In the genomic region with DNA sequence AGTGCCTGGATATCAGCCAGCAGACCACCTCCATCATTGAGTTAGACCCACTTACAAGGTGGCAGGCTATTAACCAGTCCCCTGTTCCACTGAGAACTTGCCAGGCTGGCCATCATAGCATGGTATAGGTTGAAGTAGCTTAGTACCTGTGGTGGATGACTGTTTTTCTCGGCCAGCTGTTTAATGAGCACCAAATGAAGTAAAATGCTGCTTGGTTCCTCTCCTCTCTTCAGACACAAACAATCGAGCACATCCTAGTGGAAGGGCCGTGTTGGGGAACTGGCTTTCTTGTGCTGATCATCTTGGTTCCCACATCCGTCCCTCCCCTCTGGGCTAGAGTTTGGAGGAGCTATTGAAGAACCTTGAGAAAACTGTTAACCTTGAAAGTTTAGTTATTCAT, we compare ENCODE assay signal across 17 cellular contexts.
DNase-seq lines count a peak whose midpoint lies in the region; ATAC-seq, FAIRE-seq and TF ChIP-seq lines count a peak whose summit lies in the region.
"Had no signal": no experiment of that assay in that cellular context is flagged by ENCODE, and none has a peak within 500 bp of the region (broad histone marks: within the 10 kb centered on the region; RNA-seq: fewer than 3 reads in every experiment).

No MANE protein-coding gene starts in this region.

- H3K9ac ChIP-seq in trophoblast cell (ENCODE audit: low read length): no peak overlapping the region
- H3K9ac ChIP-seq: BLaER1 treated with 17β-estradiol and CSF1 and Interleukin-3, amounts not matched to agents 10 nM and 100 nM had no signal

- no peaks in the 10 kb centered on the region for H3K27me3 ChIP-seq in trophoblast cell (ENCODE audit: insufficient read depth, low read length)
- H3K27me3 ChIP-seq in CD8-positive, alpha-beta T cell (ENCODE audit: insufficient read depth, low read length): no peaks in the 10 kb centered on the region
- H3K27me3 ChIP-seq: BLaER1 treated with 17β-estradiol and CSF1 and Interleukin-3, amounts not matched to agents 10 nM and 100 nM had no signal

- POLR2A ChIA-PET in CD8-positive, alpha-beta T cell (lab: Charles Lee): no interaction called here

- H3K79me1 ChIP-seq in trophoblast cell (ENCODE audit: low read length): peaks cover 4% of the 10 kb centered on the region

- CTCF ChIA-PET in CD8-positive, alpha-beta T cell (lab: Charles Lee): no interaction called here

- no peak overlapping the region for H3K23ac ChIP-seq in trophoblast cell (ENCODE audit: low read length)

- no peak overlapping the region for H3K4ac ChIP-seq in trophoblast cell (ENCODE audit: low read depth, low read length)

- ATAC-seq in GM18868 (IDR thresholded peaks at IDR 0.05; ENCODE audit: unreplicated experiment): peak; percentile 58
- ATAC-seq in GM21717 (IDR thresholded peaks at IDR 0.05; ENCODE audit: unreplicated experiment): peak; percentile 29
- ATAC-seq in HG03460 (IDR thresholded peaks at IDR 0.05; ENCODE audit: unreplicated experiment): peak; percentile 25
- ATAC-seq in CD8-positive, alpha-beta T cell: no peak
- ATAC-seq in HG03565 (IDR thresholded peaks at IDR 0.05; ENCODE audit: unreplicated experiment): no peak
- ATAC-seq: Panc1, sciatic nerve had no signal

- DNase-seq in trophoblast cell: no peak
- no peak for DNase-seq in CD8-positive, alpha-beta T cell
- DNase-seq in GDM1 (lab: John Stamatoyannopoulos, UW): no peak
- DNase-seq in frontal cortex (ENCODE audit: low spot score in 2 of 2): no peak
- DNase-seq: central memory CD4-positive, alpha-beta T cell; foreskin fibroblast; NCI-H1092 treated with DMSO at 0.1 percent for 48 hours; NCI-H345; stimulated activated CD4-positive, alpha-beta T cell treated with anti-CD3 and anti-CD28 coated beads, Interleukin-4, amount 100 ng/mL, for 1 hour had no signal

- H2BK12ac ChIP-seq in trophoblast cell (ENCODE audit: low read length): peak overlapping the region; percentile 85

- peaks cover 4% of the 10 kb centered on the region for H3K9me3 ChIP-seq in trophoblast cell (ENCODE audit: insufficient read depth, low read depth, low read length)
- H3K9me3 ChIP-seq in CD8-positive, alpha-beta T cell (ENCODE audit: low read length): no peaks in the 10 kb centered on the region

- H4K12ac ChIP-seq in trophoblast cell (ENCODE audit: low read depth, low read length): no peak overlapping the region

- H3K18ac ChIP-seq in trophoblast cell (ENCODE audit: low read length): peak overlapping the region; percentile 62

- peaks cover 3% of the 10 kb centered on the region for H3K36me3 Mint-ChIP-seq in CD8-positive, alpha-beta T cell

- H3K9me3 Mint-ChIP-seq in CD8-positive, alpha-beta T cell: peaks cover 8% of the 10 kb centered on the region

- no CpG with 5 or more reads among the region's 4 CpGs for WGBS in trophoblast cell (ENCODE audit: extremely low coverage, insufficient coverage, insufficient read length)

- no peak overlapping the region for H3K4me3 Mint-ChIP-seq in CD8-positive, alpha-beta T cell

- H3K4me1 Mint-ChIP-seq in CD8-positive, alpha-beta T cell (ENCODE audit: low read depth): peaks cover 7% of the 10 kb centered on the region

- H2BK5ac ChIP-seq in trophoblast cell (ENCODE audit: low read depth, low read length, poor library complexity): peak overlapping the region; percentile 14

- H4K8ac ChIP-seq in trophoblast cell (ENCODE audit: low read depth, low read length): no peak overlapping the region

- no peak overlapping the region for H3K27ac Mint-ChIP-seq in CD8-positive, alpha-beta T cell

- peak overlapping the region; percentile 91 for H2AK5ac ChIP-seq in trophoblast cell (ENCODE audit: low read length)

- no peak overlapping the region for H3K4me2 ChIP-seq in trophoblast cell (ENCODE audit: low read length)

- FAIRE-seq in frontal cortex (lab: Jason Lieb, UNC): no peak

- no peak overlapping the region for H3K4me3 ChIP-seq in trophoblast cell (ENCODE audit: low read depth, low read length)
- no peak overlapping the region for H3K4me3 ChIP-seq in CD8-positive, alpha-beta T cell (ENCODE audit: low read depth, low read length)
- H3K4me3 ChIP-seq: BLaER1 treated with 17β-estradiol and CSF1 and Interleukin-3, amounts not matched to agents 10 nM and 100 nM; lung had no signal

- H4K91ac ChIP-seq in trophoblast cell (ENCODE audit: low read depth, low read length): peak overlapping the region; percentile 8

- no peak overlapping the region for H2AFZ ChIP-seq in trophoblast cell (ENCODE audit: insufficient read depth, low read length, poor library complexity)

- peaks cover 0 to 2% of the 10 kb centered on the region in 2 experiments for H3K36me3 ChIP-seq in trophoblast cell (ENCODE audit: control insufficient read depth in 1 of 2, insufficient read depth in 2 of 2, low read length in 2 of 2)
- H3K36me3 ChIP-seq in CD8-positive, alpha-beta T cell (ENCODE audit: insufficient read depth, low read length): no peaks in the 10 kb centered on the region

- no peak overlapping the region for H3K27ac ChIP-seq in trophoblast cell (ENCODE audit: low read depth, low read length)
- no peak overlapping the region for H3K27ac ChIP-seq in CD8-positive, alpha-beta T cell (ENCODE audit: low read depth, low read length)
- H3K27ac ChIP-seq: BLaER1 treated with 17β-estradiol and CSF1 and Interleukin-3, amounts not matched to agents 10 nM and 100 nM had no signal

- H2BK120ac ChIP-seq in trophoblast cell (ENCODE audit: insufficient read depth, low read length, poor library complexity): peak overlapping the region; percentile 19

- no peaks in the 10 kb centered on the region for H3K27me3 Mint-ChIP-seq in CD8-positive, alpha-beta T cell (ENCODE audit: low read depth)

- H3K14ac ChIP-seq in trophoblast cell (ENCODE audit: low read length): no peak overlapping the region

- intact Hi-C loops in CD8-positive, alpha-beta T cell (cut with DNase I, micrococcal nuclease): no loop called here

- H3K4me1 ChIP-seq in trophoblast cell (ENCODE audit: control insufficient read depth in 1 of 2, insufficient read depth in 2 of 2, low read length in 2 of 2): peaks cover 5 to 6% of the 10 kb centered on the region in 2 experiments
- no peaks in the 10 kb centered on the region for H3K4me1 ChIP-seq in CD8-positive, alpha-beta T cell (ENCODE audit: insufficient read depth, low read length)

- H3K79me2 ChIP-seq in trophoblast cell (ENCODE audit: control insufficient read depth, insufficient read depth, low read length, poor library complexity): no peaks in the 10 kb centered on the region

- TF ChIP-seq CTCF in CD8-positive, alpha-beta T cell (IDR thresholded peaks at IDR 0.05): no peak

Comparison
In these comparisons a context has a peak if more than half of its experiments do, and no peak if none do; other contexts are left out.
1. ATAC-seq: peak in GM18868 (single experiment), GM21717 (single experiment) and HG03460 (single experiment); none in CD8-positive, alpha-beta T cell (single experiment) and HG03565 (single experiment).